ENCODE assay signal across 27 cellular contexts in genomic region chr5:9126490-9126889, GRCh38.
DNase-seq lines count a peak whose midpoint lies in the region; ATAC-seq, FAIRE-seq and TF ChIP-seq lines count a peak whose summit lies in the region.
"Had no signal": no experiment of that assay in that cellular context is flagged by ENCODE, and none has a peak within 500 bp of the region (broad histone marks: within the 10 kb centered on the region; RNA-seq: fewer than 3 reads in every experiment).

No MANE protein-coding gene starts in this region.

- SMC1A ChIA-PET in GM12878 (lab: Charles Lee; ENCODE audit: uncharacterized antibody, unreplicated experiment) = interaction anchor here (0.7 kb wide), 1 partner anchor 12 kb away, joined by 3 read pairs; no protein-coding TSS in a partner anchor

- TF ChIP-seq RAD21 in GM12878 (IDR thresholded peaks at IDR 0.05; ENCODE audit: insufficient read depth, low read depth, low read length) = no peak

- H3K27ac Mint-ChIP-seq in MCF 10A (ENCODE audit: low read depth, unreplicated experiment) = peak overlapping the region; percentile 62
- H3K27ac Mint-ChIP-seq: activated T-cell treated with anti-CD3 and anti-CD28 coated beads, Interleukin-2, amount 50 U/mL, for 72 hours; CD4-positive, CD25-positive, alpha-beta regulatory T cell; naive thymus-derived CD8-positive, alpha-beta T cell had no signal

- H4K20me1 ChIP-seq in mammary epithelial cell (ENCODE audit: insufficient read depth, low read length) (no peaks in the 10 kb centered on the region), GM12878 (ENCODE audit: control insufficient read depth, insufficient read depth) (no peaks in the 10 kb centered on the region)

- H2AFZ ChIP-seq in mammary epithelial cell (ENCODE audit: low read depth, low read length) = no peak overlapping the region
- no peak overlapping the region for H2AFZ ChIP-seq in GM12878 (ENCODE audit: control insufficient read depth, low read depth, low read length)
- H2AFZ ChIP-seq: hepatocyte had no signal

- dilution Hi-C loops in mammary epithelial cell (cut with HindIII; ENCODE audit: low sequenced_read_pairs) = no loop called here

- no peak for FAIRE-seq in GM12878 (lab: Jason Lieb, UNC)
- FAIRE-seq: D721Med, H54, HepG2 had no signal

- H3K4me1 ChIP-seq in mammary epithelial cell (ENCODE audit: insufficient read depth, low read length) = peaks cover 5% of the 10 kb centered on the region
- no peaks in the 10 kb centered on the region; the same call in 1 of the 2 replicates for H3K4me1 ChIP-seq in GM12878 (ENCODE audit: control insufficient read depth, insufficient read depth, low read length)
- H3K4me1 ChIP-seq: lower lobe of right lung, upper lobe of right lung had no signal

- H3K36me3 Mint-ChIP-seq in MCF 10A (ENCODE audit: insufficient read depth, unreplicated experiment) = no peaks in the 10 kb centered on the region
- H3K36me3 Mint-ChIP-seq: CD4-positive, CD25-positive, alpha-beta regulatory T cell; naive thymus-derived CD8-positive, alpha-beta T cell; stimulated activated naive B cell treated with anti-CD40 and anti-IgM and Interleukin-4, amounts not matched to agents 10 μg/mL and 1 μg/mL and 100 μg/mL, for 72 hours had no signal

- H3K27me3 Mint-ChIP-seq in MCF 10A (ENCODE audit: insufficient read depth, unreplicated experiment) = no peaks in the 10 kb centered on the region
- H3K27me3 Mint-ChIP-seq: CD4-positive, CD25-positive, alpha-beta regulatory T cell had no signal

- no TSS peak for BruUV-seq in MCF 10A (replicated peaks; lab: Mats Ljungman, UMichigan)
- no TSS peak for BruUV-seq in mammary epithelial cell (replicated peaks; lab: Mats Ljungman, UMichigan)
- BruUV-seq in GM12878 (replicated peaks; lab: Mats Ljungman, UMichigan) = no TSS peak

- H3K79me2 ChIP-seq in mammary epithelial cell (ENCODE audit: insufficient read depth, low read length) (no peaks in the 10 kb centered on the region), GM12878 (ENCODE audit: control insufficient read depth, insufficient read depth, low read length) (no peaks in the 10 kb centered on the region)
- H3K79me2 ChIP-seq: hepatocyte had no signal

- H3K9me3 Mint-ChIP-seq in MCF 10A (ENCODE audit: unreplicated experiment) = no peaks in the 10 kb centered on the region

- no peak for TF ChIP-seq EP300 in GM12878 (IDR thresholded peaks at IDR 0.05; ENCODE audit: borderline replicate concordance in 1 of 2, control insufficient read depth in 1 of 2, low read depth in 2 of 2, low read length in 2 of 2)

- H3K4me2 ChIP-seq in mammary epithelial cell (ENCODE audit: insufficient read depth, low read depth, low read length) (no peak overlapping the region), GM12878 (ENCODE audit: control insufficient read depth, insufficient read depth) (0 out of 2 replicates have a peak overlapping the region, but pooled peaks have one; percentile 9)
- H3K4me2 ChIP-seq: hepatocyte had no signal

- RAD21 ChIA-PET in GM12878 (lab: Charles Lee; ENCODE audit: unreplicated experiment) = no interaction called here

- intact Hi-C loops in MCF 10A (cut with micrococcal nuclease) (no loop called here), mammary epithelial cell (cut with micrococcal nuclease) (no loop called here), GM12878 (cut with micrococcal nuclease; ENCODE audit: unreplicated experiment) (no loop called here)

- CTCF ChIA-PET in MCF 10A (lab: Yijun Ruan, JAX) = interaction anchor here (0.6 to 0.7 kb wide), 2 partner anchors 348 to 357 kb away, joined by 3 to 4 read pairs; no protein-coding TSS in a partner anchor
- CTCF ChIA-PET in mammary epithelial cell (lab: Charles Lee; ENCODE audit: low non-redundant PET) = no interaction called here
- CTCF ChIA-PET in GM12878 (lab: Yijun Ruan, JAX) = interaction anchor here (0.7 kb wide), 1 partner anchor 177 kb away, joined by 3 read pairs; no protein-coding TSS in a partner anchor

- H3K9ac ChIP-seq in mammary epithelial cell (ENCODE audit: insufficient read depth, low read length) (no peak overlapping the region), GM12878 (ENCODE audit: control insufficient read depth, insufficient read depth, low read length) (no peak overlapping the region)

- no peaks in the 10 kb centered on the region for H3K36me3 ChIP-seq in mammary epithelial cell (ENCODE audit: insufficient read depth, low read length)
- no peaks in the 10 kb centered on the region for H3K36me3 ChIP-seq in GM12878 (ENCODE audit: control insufficient read depth in 2 of 2, insufficient read depth in 2 of 2, low read length in 1 of 2)
- H3K36me3 ChIP-seq: brain microvascular endothelial cell, lower lobe of right lung, upper lobe of right lung had no signal

- DNase-seq in MCF 10A (ENCODE audit: unreplicated experiment) (peak; percentile 56), mammary epithelial cell (no peak), GM12878 (ENCODE audit: low read depth, low spot score) (no peak), ecto neural progenitor cell (ENCODE audit: low spot score) (no peak), NCI-H345 treated with DMSO at 0.1 percent for 48 hours (lab: John Stamatoyannopoulos, UW; ENCODE audit: unreplicated experiment) (no peak)
- no peak for DNase-seq in activated naive CD4-positive, alpha-beta T cell (lab: John Stamatoyannopoulos, UW)
- DNase-seq: activated CD4-positive, alpha-beta T cell treated with anti-CD3 and anti-CD28 coated beads, Interleukin-2, amount 50 U/mL, for 48 hours; activated T-cell treated with anti-CD3 and anti-CD28 coated beads, Interleukin-2, amount 50 U/mL, for 72 hours; brain microvascular endothelial cell; CD4-positive, CD25-positive, alpha-beta regulatory T cell; Karpas-422; lower lobe of right lung; naive thymus-derived CD8-positive, alpha-beta T cell; NCI-H1417; NCI-H2029; NCI-H524 treated with DMSO at 0.1 percent for 48 hours; PC-3; Right ventricle myocardium superior; stimulated activated naive B cell treated with anti-CD40 and anti-IgM and Interleukin-4, amounts not matched to agents 10 μg/mL and 1 μg/mL and 100 μg/mL, for 72 hours; upper lobe of right lung had no signal

- ATAC-seq in HG03432 (IDR thresholded peaks at IDR 0.05; ENCODE audit: unreplicated experiment) (peak; percentile 63), GM12878 (no peak), GM21515 (IDR thresholded peaks at IDR 0.05; ENCODE audit: unreplicated experiment) (no peak)
- ATAC-seq: HepG2; lower lobe of right lung; naive thymus-derived CD8-positive, alpha-beta T cell; PC-3; upper lobe of right lung had no signal

- no peak for TF ChIP-seq POLR2A in GM12878 (IDR thresholded peaks at IDR 0.05; ENCODE audit: low read depth, low read length)

- no peaks in the 10 kb centered on the region for H3K27me3 ChIP-seq in mammary epithelial cell (ENCODE audit: insufficient read depth, low read length)
- no peaks in the 10 kb centered on the region for H3K27me3 ChIP-seq in GM12878 (replicated peaks in 1 of 2; ENCODE audit: control insufficient read depth in 2 of 2, insufficient read depth in 2 of 2, low read length in 1 of 2)
- H3K27me3 ChIP-seq: brain microvascular endothelial cell, hepatocyte, upper lobe of right lung had no signal

- POLR2A ChIA-PET in MCF 10A (lab: Yijun Ruan, JAX) = interaction anchor here (0.7 kb wide), 1 partner anchor 28 kb away, joined by 4 read pairs; no protein-coding TSS in a partner anchor
- POLR2A ChIA-PET in GM12878 (lab: Charles Lee) = no interaction called here

- peaks cover 8% of the 10 kb centered on the region for H3K4me1 Mint-ChIP-seq in MCF 10A (ENCODE audit: insufficient read depth, unreplicated experiment)
- H3K4me1 Mint-ChIP-seq: CD4-positive, CD25-positive, alpha-beta regulatory T cell; naive thymus-derived CD8-positive, alpha-beta T cell; stimulated activated naive B cell treated with anti-CD40 and anti-IgM and Interleukin-4, amounts not matched to agents 10 μg/mL and 1 μg/mL and 100 μg/mL, for 72 hours had no signal

- H3K27ac ChIP-seq in mammary epithelial cell (ENCODE audit: insufficient read depth, low read depth, low read length) (no peak overlapping the region), GM12878 (ENCODE audit: control insufficient read depth, insufficient read depth) (no peak overlapping the region)
- H3K27ac ChIP-seq: brain microvascular endothelial cell, hepatocyte, lower lobe of right lung, skin epidermis, upper lobe of right lung had no signal

- TF ChIP-seq CTCF in MCF 10A (IDR thresholded peaks at IDR 0.05; ENCODE audit: unreplicated experiment) = no peak
- TF ChIP-seq CTCF in mammary epithelial cell (conservative IDR thresholded peaks at IDR 0.05 in 1 of 2, IDR thresholded peaks at IDR 0.05 in 1 of 2; ENCODE audit: extremely low read depth in 1 of 2, insufficient read depth in 1 of 2, low read depth in 1 of 2, low read length in 2 of 2) = no peak
- no peak for TF ChIP-seq CTCF in GM12878 (IDR thresholded peaks at IDR 0.05 in 2 of 3, conservative IDR thresholded peaks at IDR 0.05 in 1 of 3; ENCODE audit: control insufficient read depth in 2 of 3, extremely low read depth in 1 of 3, insufficient read depth in 1 of 3, low read depth in 3 of 3, low read length in 3 of 3)

- in situ Hi-C loops in mammary epithelial cell (cut with MboI; ENCODE audit: low sequenced_read_pairs in 2 of 2) = no loop called here
- in situ Hi-C loops in GM12878 (cut with MboI) = no loop called here

- WGBS in mammary epithelial cell (ENCODE audit: low coverage, missing lambda C conversion rate) = 96% methylated on average over 2 of the region's 2 CpGs
- WGBS in GM12878 (ENCODE audit: insufficient coverage, insufficient replicate concordance, low lambda C conversion rate, missing lambda C conversion rate) = 6% methylated on average over 2 of the region's 2 CpGs

- H3K4me3 Mint-ChIP-seq in MCF 10A (ENCODE audit: unreplicated experiment) = no peak overlapping the region
- H3K4me3 Mint-ChIP-seq: activated T-cell treated with anti-CD3 and anti-CD28 coated beads, Interleukin-2, amount 50 U/mL, for 72 hours; CD4-positive, CD25-positive, alpha-beta regulatory T cell; naive thymus-derived CD8-positive, alpha-beta T cell; stimulated activated naive B cell treated with anti-CD40 and anti-IgM and Interleukin-4, amounts not matched to agents 10 μg/mL and 1 μg/mL and 100 μg/mL, for 72 hours had no signal

- no peak overlapping the region for H3K4me3 ChIP-seq in mammary epithelial cell (replicated peaks in 1 of 3; ENCODE audit: insufficient read depth in 1 of 3, low read depth in 2 of 3, low read length in 3 of 3)
- H3K4me3 ChIP-seq in GM12878 = no peak overlapping the region
- H3K4me3 ChIP-seq: hepatocyte, lower lobe of right lung, skin epidermis, upper lobe of right lung had no signal

- H3K9me3 ChIP-seq in mammary epithelial cell (replicated peaks; ENCODE audit: insufficient read depth, low read length) (no peaks in the 10 kb centered on the region), GM12878 (replicated peaks; ENCODE audit: control insufficient read depth, insufficient read depth, low read length) (no peaks in the 10 kb centered on the region)
- H3K9me3 ChIP-seq: lower lobe of right lung, upper lobe of right lung had no signal
